ENCODE assay signal across 8 cellular contexts in genomic region chr2:219207884-219208740, GRCh38. TPM values are rescaled to one million over a fixed set of nuclear protein-coding genes. Genes with fewer than 3 reads are reported as not detected.
DNase-seq lines count a peak whose midpoint lies in the region; ATAC-seq and TF ChIP-seq lines count a peak whose summit lies in the region.

No MANE protein-coding gene starts in this region.

- H3K4me1 ChIP-seq in CD8-positive, alpha-beta memory T cell (ENCODE audit: insufficient read depth, low read length): peaks cover 29% of the 10 kb centered on the region
- peaks cover 54 to 59% of the 10 kb centered on the region in 2 experiments for H3K4me1 ChIP-seq in neutrophil (ENCODE audit: control insufficient read depth in 1 of 2, insufficient read depth in 1 of 2, low read depth in 1 of 2, low read length in 1 of 2)

- H3K27ac Mint-ChIP-seq in CD8-positive, alpha-beta memory T cell: peak overlapping the region in 7 of 8 donors; percentile 54 to 96 (median 88)
- peak overlapping the region; percentile 83 for H3K27ac Mint-ChIP-seq in dendritic cell treated with granulocyte-macrophage colony-stimulating factor and Interleukin-4, amounts not matched to agents 40 ng/mL and 50 ng/mL, for 4 days

- H3K4me1 Mint-ChIP-seq in CD8-positive, alpha-beta memory T cell: peaks cover 32 to 53% (median 49%) of the 10 kb centered on the region in 3 donors
- H3K4me1 Mint-ChIP-seq in dendritic cell treated with granulocyte-macrophage colony-stimulating factor and Interleukin-4, amounts not matched to agents 40 ng/mL and 50 ng/mL, for 4 days (ENCODE audit: low read depth): peaks cover 33% of the 10 kb centered on the region

- ATAC-seq in GM21825 (IDR thresholded peaks at IDR 0.05; ENCODE audit: unreplicated experiment) (no peak), HG03354 (IDR thresholded peaks at IDR 0.05; ENCODE audit: poor library complexity, severe bottlenecking, unreplicated experiment) (no peak), HG02759 (IDR thresholded peaks at IDR 0.05; ENCODE audit: unreplicated experiment) (no peak)

- no peaks in the 10 kb centered on the region for H3K27me3 Mint-ChIP-seq in CD8-positive, alpha-beta memory T cell
- H3K27me3 Mint-ChIP-seq in dendritic cell treated with granulocyte-macrophage colony-stimulating factor and Interleukin-4, amounts not matched to agents 40 ng/mL and 50 ng/mL, for 4 days: peaks cover 4% of the 10 kb centered on the region

- no peaks in the 10 kb centered on the region for H3K9me3 Mint-ChIP-seq in CD8-positive, alpha-beta memory T cell
- H3K9me3 Mint-ChIP-seq in dendritic cell treated with granulocyte-macrophage colony-stimulating factor and Interleukin-4, amounts not matched to agents 40 ng/mL and 50 ng/mL, for 4 days: peaks cover 9% of the 10 kb centered on the region

- DNase-seq in CD8-positive, alpha-beta memory T cell: no peak
- peak; percentile 45 for DNase-seq in NCI-H2227 treated with DMSO at 0.1 percent for 48 hours (lab: John Stamatoyannopoulos, UW)
- no peak for DNase-seq in NK-92 treated with Interleukin-12 subunit alpha and Interleukin-12 subunit beta, amount 100 ng/mL, for 24 hours (lab: John Stamatoyannopoulos, UW)

- H3K36me3 Mint-ChIP-seq in CD8-positive, alpha-beta memory T cell: peaks cover 0 to 27% (median 1%) of the 10 kb centered on the region in 3 donors
- H3K36me3 Mint-ChIP-seq in dendritic cell treated with granulocyte-macrophage colony-stimulating factor and Interleukin-4, amounts not matched to agents 40 ng/mL and 50 ng/mL, for 4 days (ENCODE audit: low read depth): peaks cover 50% of the 10 kb centered on the region

- intact Hi-C loops in dendritic cell treated with granulocyte-macrophage colony-stimulating factor and Interleukin-4, amounts not matched to agents 40 ng/mL and 50 ng/mL, for 4 days (cut with micrococcal nuclease): no loop called here

- CTCF ChIA-PET in CD8-positive, alpha-beta memory T cell (lab: Charles Lee): interaction anchor here (0.7 to 7.1 kb wide), 7 partner anchors 10 to 87 kb away, joined by 3 to 110 read pairs (median 6); partner anchors contain the start of genes CNPPD1, NHEJ1 and SLC23A3

- POLR2A ChIA-PET in CD8-positive, alpha-beta memory T cell (lab: Charles Lee): interaction anchor here (1.1 to 3.9 kb wide), 6 partner anchors 8 to 48 kb away, joined by 3 to 88 read pairs (median 7); partner anchors contain the start of genes CNPPD1, GLB1L, NHEJ1 and STK16

- no peak overlapping the region for H3K4me3 ChIP-seq in CD8-positive, alpha-beta memory T cell (ENCODE audit: low read length)
- peak overlapping the region; percentile 93 to 95 for H3K4me3 ChIP-seq in neutrophil (ENCODE audit: low read depth in 1 of 2, low read length in 1 of 2)

- H3K27ac ChIP-seq in CD8-positive, alpha-beta memory T cell (ENCODE audit: low read depth, low read length): no peak overlapping the region
- peak overlapping the region; percentile 96 for H3K27ac ChIP-seq in neutrophil

- TF ChIP-seq CTCF in neutrophil (IDR thresholded peaks at IDR 0.05): no peak

- peaks cover 20% of the 10 kb centered on the region for H3K36me3 ChIP-seq in CD8-positive, alpha-beta memory T cell (ENCODE audit: insufficient read depth, low read length)
- H3K36me3 ChIP-seq in neutrophil: peaks cover 36% of the 10 kb centered on the region

- peak overlapping the region; percentile 88 to 97 (median 92) for H3K4me3 Mint-ChIP-seq in CD8-positive, alpha-beta memory T cell
- peak overlapping the region; percentile 71 for H3K4me3 Mint-ChIP-seq in dendritic cell treated with granulocyte-macrophage colony-stimulating factor and Interleukin-4, amounts not matched to agents 40 ng/mL and 50 ng/mL, for 4 days

- H3K9me3 ChIP-seq in CD8-positive, alpha-beta memory T cell (ENCODE audit: low read length): no peaks in the 10 kb centered on the region
- H3K9me3 ChIP-seq in neutrophil: no peaks in the 10 kb centered on the region

- H3K27me3 ChIP-seq in CD8-positive, alpha-beta memory T cell (ENCODE audit: insufficient read depth, low read length, poor library complexity, severe bottlenecking): no peaks in the 10 kb centered on the region
- H3K27me3 ChIP-seq in neutrophil: no peaks in the 10 kb centered on the region

RNA-seq across cellular contexts. Expression of gene ZFAND2B, which starts 1.5 kb away (rescaled TPM):
- total RNA-seq in CD8-positive, alpha-beta memory T cell: 10 to 100 TPM; 32.4 to 36.8 TPM
- polyA plus RNA-seq in CD8-positive, alpha-beta memory T cell: 86.0 TPM

RNA-seq across cellular contexts. Expression of gene ABCB6, which starts 10.6 kb away (rescaled TPM):
- 10 to 100 TPM; 22.1 to 22.8 TPM for total RNA-seq in CD8-positive, alpha-beta memory T cell
- 2.1 TPM for polyA plus RNA-seq in CD8-positive, alpha-beta memory T cell

RNA-seq across cellular contexts. Expression of gene ATG9A, which starts 21.3 kb away (rescaled TPM):
- total RNA-seq in CD8-positive, alpha-beta memory T cell: 10 to 100 TPM; 46.1 to 52.9 TPM
- 32.0 TPM for polyA plus RNA-seq in CD8-positive, alpha-beta memory T cell

RNA-seq across cellular contexts. Expression of gene ANKZF1, which starts 21.5 kb away (rescaled TPM):
- 10 to 100 TPM; 72.4 to 76.0 TPM for total RNA-seq in CD8-positive, alpha-beta memory T cell
- polyA plus RNA-seq in CD8-positive, alpha-beta memory T cell: 32.5 TPM

RNA-seq across cellular contexts. Expression of gene RETREG2, which starts 30.0 kb away (rescaled TPM):
- 10 to 100 TPM; 67.6 to 76.1 TPM for total RNA-seq in CD8-positive, alpha-beta memory T cell
- polyA plus RNA-seq in CD8-positive, alpha-beta memory T cell: 65.9 TPM
